2 cellular contexts compared by ENCODE assay signal in genomic region chr17:31467502-31468256, GRCh38.
TF ChIP-seq lines count a peak whose summit lies in the region.

No MANE protein-coding gene starts in this region.

TF ChIP-seq in H1, 55 proteins besides CTCF, POLR2A, EP300 and RAD21:
- TF ChIP-seq POU5F1 (IDR thresholded peaks at IDR 0.05; ENCODE audit: low read depth, low read length) (no peak), SRF (IDR thresholded peaks at IDR 0.05; ENCODE audit: low read depth, low read length) (no peak), ASH2L (IDR thresholded peaks at IDR 0.05; ENCODE audit: low read length) (peak; percentile 54), TAF1 (IDR thresholded peaks at IDR 0.05; ENCODE audit: low read depth, low read length) (0 out of 2 replicates have a peak, but pooled peaks have one; percentile 3), NANOG (IDR thresholded peaks at IDR 0.05; ENCODE audit: insufficient read depth, low read depth, low read length, poor library complexity, severe bottlenecking) (no peak), USF2 (IDR thresholded peaks at IDR 0.05; ENCODE audit: low read length) (0 out of 2 replicates have a peak, but pooled peaks have one; percentile 22), CBX5 (IDR thresholded peaks at IDR 0.05; ENCODE audit: low read depth, low read length) (no peak), SIN3A (conservative IDR thresholded peaks at IDR 0.05 in 1 of 2, IDR thresholded peaks at IDR 0.05 in 1 of 2; ENCODE audit: low read depth in 1 of 2, low read length in 2 of 2) (no peak), CBX8 (IDR thresholded peaks at IDR 0.05; ENCODE audit: borderline replicate concordance, low read depth, low read length) (no peak), BCL11A (IDR thresholded peaks at IDR 0.05; ENCODE audit: low read depth in 2 of 2, low read length in 2 of 2) (no peak), RBBP5 (IDR thresholded peaks at IDR 0.05; ENCODE audit: borderline replicate concordance, low read depth, low read length) (no peak)

TF ChIP-seq in HepG2, 621 proteins besides CTCF, POLR2A, EP300 and RAD21 (continues in another document):
- TF ChIP-seq ZNF124 (CRISPR knock-in tag; IDR thresholded peaks at IDR 0.05): 0 out of 2 replicates have a peak, but pooled peaks have one; percentile 66
- 0 out of 2 replicates have a peak, but pooled peaks have one; percentile 15 for TF ChIP-seq ZNF503 (CRISPR knock-in tag; IDR thresholded peaks at IDR 0.05)
- TF ChIP-seq BCLAF1 (IDR thresholded peaks at IDR 0.05): no peak
- TF ChIP-seq ZNF614 (CRISPR knock-in tag; IDR thresholded peaks at IDR 0.05; ENCODE audit: borderline replicate concordance): 0 out of 2 replicates have a peak, but pooled peaks have one; percentile 42
- peak; percentile 80 for TF ChIP-seq ZNF121 (CRISPR knock-in tag; IDR thresholded peaks at IDR 0.05)
- peak; percentile 97 for TF ChIP-seq ZSCAN25 (CRISPR knock-in tag; IDR thresholded peaks at IDR 0.05)
- peak; percentile 71 for TF ChIP-seq PATZ1 (CRISPR knock-in tag; IDR thresholded peaks at IDR 0.05)
- TF ChIP-seq IRF2 (CRISPR knock-in tag; IDR thresholded peaks at IDR 0.05): peak; percentile 38; the same call in 1 of the 2 replicates
- peak; percentile 56; the same call in 1 of the 2 replicates for TF ChIP-seq MEF2D (CRISPR knock-in tag; IDR thresholded peaks at IDR 0.05)
- peak; percentile 53; the same call in 1 of the 2 replicates for TF ChIP-seq MYC (CRISPR knock-in tag; IDR thresholded peaks at IDR 0.05; ENCODE audit: borderline replicate concordance)
- no peak for TF ChIP-seq ZMAT3 (CRISPR knock-in tag; conservative IDR thresholded peaks at IDR 0.05)
- 0 out of 2 replicates have a peak, but pooled peaks have one; percentile 54 for TF ChIP-seq ZNF543 (CRISPR knock-in tag; IDR thresholded peaks at IDR 0.05)
- TF ChIP-seq PAXIP1 (CRISPR knock-in tag; conservative IDR thresholded peaks at IDR 0.05): peak; percentile 94
- 0 out of 2 replicates have a peak, but pooled peaks have one; percentile 37 for TF ChIP-seq NRL (CRISPR knock-in tag; IDR thresholded peaks at IDR 0.05; ENCODE audit: borderline replicate concordance)
- peak; percentile 54; the same call in 1 of the 2 replicates for TF ChIP-seq SMAD3 (CRISPR knock-in tag; IDR thresholded peaks at IDR 0.05)
- peak; percentile 91 for TF ChIP-seq ZFY (CRISPR knock-in tag; IDR thresholded peaks at IDR 0.05)
- peak; percentile 62; the same call in 1 of the 2 replicates for TF ChIP-seq KDM6A (CRISPR knock-in tag; IDR thresholded peaks at IDR 0.05; ENCODE audit: low read depth)
- no peak for TF ChIP-seq SUZ12 (IDR thresholded peaks at IDR 0.05; ENCODE audit: low read depth, low read length)
- TF ChIP-seq FOXP1 (IDR thresholded peaks at IDR 0.05): no peak
- TF ChIP-seq FOXP1 (CRISPR knock-in tag; IDR thresholded peaks at IDR 0.05): peak; percentile 35; the same call in 1 of the 2 replicates
- TF ChIP-seq TFE3 (CRISPR knock-in tag; IDR thresholded peaks at IDR 0.05): peak; percentile 97
- TF ChIP-seq PITX1 (CRISPR knock-in tag; IDR thresholded peaks at IDR 0.05): peak; percentile 76
- peak; percentile 61 for TF ChIP-seq ZNF44 (CRISPR knock-in tag; IDR thresholded peaks at IDR 0.05)
- peak; percentile 65; the same call in 1 of the 2 replicates for TF ChIP-seq ZNF343 (CRISPR knock-in tag; IDR thresholded peaks at IDR 0.05)
- no peak for TF ChIP-seq ZNF737 (CRISPR knock-in tag; IDR thresholded peaks at IDR 0.05; ENCODE audit: borderline replicate concordance)
- TF ChIP-seq ARID4A (CRISPR knock-in tag; IDR thresholded peaks at IDR 0.05; ENCODE audit: borderline replicate concordance): peak; percentile 54; the same call in 1 of the 2 replicates
- peak; percentile 96 for TF ChIP-seq MTA1 (CRISPR knock-in tag; IDR thresholded peaks at IDR 0.05; ENCODE audit: borderline replicate concordance)
- 0 out of 2 replicates have a peak, but pooled peaks have one; percentile 17 for TF ChIP-seq TAF1 (CRISPR knock-in tag; IDR thresholded peaks at IDR 0.05)
- TF ChIP-seq NFKB2 (CRISPR knock-in tag; IDR thresholded peaks at IDR 0.05; ENCODE audit: borderline replicate concordance): peak; percentile 50; the same call in 1 of the 2 replicates
- no peak for TF ChIP-seq CSRNP1 (CRISPR knock-in tag; IDR thresholded peaks at IDR 0.05)
- TF ChIP-seq ZSCAN21 (CRISPR knock-in tag; IDR thresholded peaks at IDR 0.05; ENCODE audit: borderline replicate concordance): 0 out of 2 replicates have a peak, but pooled peaks have one; percentile 55
- peak; percentile 70; the same call in 1 of the 2 replicates for TF ChIP-seq ZMYM3 (CRISPR knock-in tag; IDR thresholded peaks at IDR 0.05)
- TF ChIP-seq NCOA2 (CRISPR knock-in tag; IDR thresholded peaks at IDR 0.05): peak; percentile 75
- peak; percentile 91 for TF ChIP-seq ZBTB3 (CRISPR knock-in tag; IDR thresholded peaks at IDR 0.05; ENCODE audit: borderline replicate concordance, low read depth)
- 0 out of 2 replicates have a peak, but pooled peaks have one; percentile 27 for TF ChIP-seq ZNF12 (CRISPR knock-in tag; IDR thresholded peaks at IDR 0.05)
